14 cellular contexts compared by ENCODE assay signal in genomic region chr1:32757213-32757895, GRCh38. TPM values are rescaled to one million over a fixed set of nuclear protein-coding genes. Genes with fewer than 3 reads are reported as not detected.
DNase-seq lines count a peak whose midpoint lies in the region; ATAC-seq and TF ChIP-seq lines count a peak whose summit lies in the region.
"Had no signal": no experiment of that assay in that cellular context is flagged by ENCODE, and none has a peak within 500 bp of the region (broad histone marks: within the 10 kb centered on the region; RNA-seq: fewer than 3 reads in every experiment).

No MANE protein-coding gene starts in this region.

- H3K27me3 ChIP-seq in adrenal gland: no peaks in the 10 kb centered on the region
- H3K27me3 ChIP-seq: testis had no signal

- H3K4me3 Mint-ChIP-seq in activated naive CD4-positive, alpha-beta T cell treated with anti-CD3 and anti-CD28 coated beads, Interleukin-2, amount 50 U/mL, for 24 hours: no peak overlapping the region
- H3K4me3 Mint-ChIP-seq in mesothelial cell of epicardium: peak overlapping the region; percentile 15
- H3K4me3 Mint-ChIP-seq: activated CD4-positive, alpha-beta T cell treated with anti-CD3 and anti-CD28 coated beads, Interleukin-2, amount 10 ng/mL, durations not matched to agents 7 days and 5 days; natural killer cell treated with Interleukin-12 subunit alpha and Interleukin-12 subunit beta and Interleukin-15 and Interleukin-18, amount 100 ng/mL, for 72 hours had no signal

- peak overlapping the region; percentile 46 for H3K27ac Mint-ChIP-seq in activated naive CD4-positive, alpha-beta T cell treated with anti-CD3 and anti-CD28 coated beads, Interleukin-2, amount 50 U/mL, for 24 hours
- peak overlapping the region; percentile 100 for H3K27ac Mint-ChIP-seq in mesothelial cell of epicardium
- H3K27ac Mint-ChIP-seq: activated CD4-positive, alpha-beta T cell treated with anti-CD3 and anti-CD28 coated beads, Interleukin-2, amount 10 ng/mL, durations not matched to agents 7 days and 5 days; natural killer cell treated with Interleukin-12 subunit alpha and Interleukin-12 subunit beta and Interleukin-15 and Interleukin-18, amount 100 ng/mL, for 72 hours had no signal

- H3K36me3 ChIP-seq in adrenal gland (replicated peaks in 1 of 2) (no peaks in the 10 kb centered on the region), urinary bladder (ENCODE audit: insufficient read depth) (no peaks in the 10 kb centered on the region)

- H3K4me1 ChIP-seq in adrenal gland (replicated peaks in 1 of 2): peaks cover 69 to 77% of the 10 kb centered on the region in 2 donors
- H3K4me1 ChIP-seq in urinary bladder (ENCODE audit: insufficient read depth): no peaks in the 10 kb centered on the region

- no peaks in the 10 kb centered on the region for H3K27me3 Mint-ChIP-seq in activated naive CD4-positive, alpha-beta T cell treated with anti-CD3 and anti-CD28 coated beads, Interleukin-2, amount 50 U/mL, for 24 hours
- H3K27me3 Mint-ChIP-seq in mesothelial cell of epicardium (ENCODE audit: low read depth): no peaks in the 10 kb centered on the region
- H3K27me3 Mint-ChIP-seq: natural killer cell treated with Interleukin-12 subunit alpha and Interleukin-12 subunit beta and Interleukin-15 and Interleukin-18, amount 100 ng/mL, for 72 hours had no signal

- H3K36me3 Mint-ChIP-seq in activated naive CD4-positive, alpha-beta T cell treated with anti-CD3 and anti-CD28 coated beads, Interleukin-2, amount 50 U/mL, for 24 hours: no peaks in the 10 kb centered on the region
- H3K36me3 Mint-ChIP-seq in mesothelial cell of epicardium: peaks cover 1% of the 10 kb centered on the region
- H3K36me3 Mint-ChIP-seq: natural killer cell treated with Interleukin-12 subunit alpha and Interleukin-12 subunit beta and Interleukin-15 and Interleukin-18, amount 100 ng/mL, for 72 hours had no signal

- 57 to 63% (median 59%) methylated on average over 4 of the region's 4 CpGs for WGBS in adrenal gland, 4 donors
- WGBS in urinary bladder: 77% methylated on average over 4 of the region's 4 CpGs

- no peak for ATAC-seq in HG03025 (IDR thresholded peaks at IDR 0.05; ENCODE audit: low FRiP score, unreplicated experiment)
- ATAC-seq: natural killer cell treated with Interleukin-12 subunit alpha and Interleukin-12 subunit beta and Interleukin-15 and Interleukin-18, amount 100 ng/mL, for 72 hours had no signal

- no peak overlapping the region for H3K4me3 ChIP-seq in adrenal gland
- H3K4me3 ChIP-seq in urinary bladder (ENCODE audit: low read depth, low read length): no peak overlapping the region
- H3K4me3 ChIP-seq: testis had no signal

- TF ChIP-seq CTCF in adrenal gland (IDR thresholded peaks at IDR 0.05) (no peak), mesothelial cell of epicardium (IDR thresholded peaks at IDR 0.05; ENCODE audit: unreplicated experiment) (no peak)

- H3K27ac ChIP-seq in adrenal gland (peak overlapping the region; percentile 23 to 99 (median 92)), urinary bladder (ENCODE audit: low read depth) (peak overlapping the region; percentile 53)
- H3K27ac ChIP-seq: testis had no signal

- no peak for DNase-seq in activated naive CD4-positive, alpha-beta T cell treated with anti-CD3 and anti-CD28 coated beads, Interleukin-2, amount 50 U/mL, for 16 hours
- DNase-seq in adrenal gland: peak in 1 of 7 donors; percentile 25
- no peak for DNase-seq in mesothelial cell of epicardium (ENCODE audit: low spot score in 2 of 2, unreplicated experiment in 2 of 2)
- no peak for DNase-seq in NK-92 treated with Interleukin-12 subunit alpha and Interleukin-12 subunit beta, amount 100 ng/mL, for 24 hours (lab: John Stamatoyannopoulos, UW)
- DNase-seq in SIG-M5 (lab: John Stamatoyannopoulos, UW): no peak
- DNase-seq: activated CD4-positive, alpha-beta T cell treated with anti-CD3 and anti-CD28 coated beads, Interleukin-2, amount 10 ng/mL, durations not matched to agents 7 days and 5 days; activated T-cell treated with anti-CD3 and anti-CD28 coated beads, Interleukin-2, amount 50 U/mL, for 48 hours; aorta; DMS79; testis had no signal

- H3K4me1 Mint-ChIP-seq in activated naive CD4-positive, alpha-beta T cell treated with anti-CD3 and anti-CD28 coated beads, Interleukin-2, amount 50 U/mL, for 24 hours: peaks cover 42% of the 10 kb centered on the region
- peaks cover 76% of the 10 kb centered on the region for H3K4me1 Mint-ChIP-seq in mesothelial cell of epicardium

- intact Hi-C loops in adrenal gland (cut with DNase I): no loop called here

- no peak for TF ChIP-seq POLR2A in adrenal gland (IDR thresholded peaks at IDR 0.05)

- no peaks in the 10 kb centered on the region for H3K9me3 Mint-ChIP-seq in activated naive CD4-positive, alpha-beta T cell treated with anti-CD3 and anti-CD28 coated beads, Interleukin-2, amount 50 U/mL, for 24 hours
- H3K9me3 Mint-ChIP-seq in mesothelial cell of epicardium: no peaks in the 10 kb centered on the region
- H3K9me3 Mint-ChIP-seq: activated CD4-positive, alpha-beta T cell treated with anti-CD3 and anti-CD28 coated beads, Interleukin-2, amount 10 ng/mL, durations not matched to agents 7 days and 5 days; natural killer cell treated with Interleukin-12 subunit alpha and Interleukin-12 subunit beta and Interleukin-15 and Interleukin-18, amount 100 ng/mL, for 72 hours had no signal

- H3K9me3 ChIP-seq in adrenal gland (replicated peaks in 1 of 3): no peaks in the 10 kb centered on the region
- H3K9me3 ChIP-seq: testis had no signal

RNA-seq across cellular contexts. Expression of gene SYNC, which starts 54.8 kb away (rescaled TPM):
- total RNA-seq in adrenal gland (10 to 100 TPM in 4 of 8 donors, 1 to 10 TPM in 4; 5.6 to 35.4 (median 10.4) TPM), mesothelial cell of epicardium (3.9 to 4.5 TPM (median 4.0 TPM) in 3 replicates), urinary bladder (22.4 TPM)
- polyA plus RNA-seq in adrenal gland (10 to 100 TPM in 1 of 3 donors, 1 to 10 TPM in 2; 3.2 to 15.2 (median 5.8) TPM), urinary bladder (13.3 TPM)
- total RNA-seq: activated CD4-positive, alpha-beta T cell treated with anti-CD3 and anti-CD28 coated beads, Interleukin-2, amount 10 ng/mL, durations not matched to agents 7 days and 5 days; natural killer cell treated with Interleukin-12 subunit alpha and Interleukin-12 subunit beta and Interleukin-15 and Interleukin-18, amount 100 ng/mL, for 72 hours had no signal

RNA-seq across cellular contexts. Expression of gene YARS1, which starts 59.8 kb away (rescaled TPM):
- total RNA-seq in adrenal gland (100 to 1,000 TPM in 4 of 8 donors, 10 to 100 TPM in 4; 73.9 to 190 (median 97.0) TPM), mesothelial cell of epicardium (101 to 105 TPM (median 101 TPM) in 3 replicates), urinary bladder (33.4 TPM)
- polyA plus RNA-seq in adrenal gland (100 to 1,000 TPM in 1 of 3 donors, 10 to 100 TPM in 2; 55.5 to 183 (median 56.1) TPM), urinary bladder (39.8 TPM)
